Comparison of ENCODE assay signal across 8 cellular contexts in the genomic region with DNA sequence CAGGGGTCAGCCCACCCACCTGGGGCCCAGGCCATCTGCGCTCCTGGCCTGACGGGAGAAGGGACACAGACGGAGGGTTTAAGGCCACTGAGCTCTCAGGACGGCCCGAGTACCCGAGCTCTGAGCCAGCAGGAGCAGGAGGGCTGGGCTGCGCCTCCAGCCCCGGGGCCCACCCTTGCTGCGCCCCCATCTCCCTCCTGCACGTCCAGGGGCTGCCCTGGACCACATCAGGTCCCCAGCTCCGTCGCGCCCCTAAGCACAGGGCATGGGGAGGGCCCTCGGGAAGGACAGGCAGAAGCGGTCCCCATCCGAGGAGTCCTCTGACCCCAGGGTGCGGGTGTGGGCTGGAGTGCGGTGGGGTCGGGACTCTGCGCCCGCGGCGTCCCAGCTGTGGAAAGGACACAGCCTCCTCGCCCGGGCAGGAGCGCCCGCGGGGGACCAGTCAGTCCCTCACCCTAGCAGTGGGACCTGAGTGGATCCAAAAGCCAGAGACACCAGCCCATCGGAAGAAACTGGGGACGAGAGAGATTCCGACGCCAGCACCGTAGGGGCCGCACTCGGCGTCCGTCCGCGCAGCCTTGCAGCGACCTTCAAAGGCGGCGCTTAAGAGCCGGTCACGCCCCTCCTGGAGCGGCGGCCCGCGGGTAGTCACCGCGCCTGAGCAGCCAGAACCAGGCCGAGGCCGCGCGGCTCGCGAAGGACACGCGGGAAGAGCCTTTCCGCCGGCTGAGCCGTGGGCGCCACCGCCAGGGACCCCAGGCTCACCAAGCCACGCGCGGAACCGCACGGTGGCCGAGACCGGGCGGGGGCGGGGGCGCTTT. TPM values are rescaled to one million over a fixed set of nuclear protein-coding genes. Genes with fewer than 3 reads are reported as not detected.
DNase-seq lines count a peak whose midpoint lies in the region; ATAC-seq and TF ChIP-seq lines count a peak whose summit lies in the region.

No MANE protein-coding gene starts in this region.

- H3K4me3 Mint-ChIP-seq in activated naive CD8-positive, alpha-beta T cell treated with anti-CD3 and anti-CD28 coated beads, Interleukin-2, amount 50 U/mL, for 24 hours = no peak overlapping the region

- peaks cover 6% of the 10 kb centered on the region for H3K4me1 Mint-ChIP-seq in activated naive CD8-positive, alpha-beta T cell treated with anti-CD3 and anti-CD28 coated beads, Interleukin-2, amount 50 U/mL, for 24 hours

- no peak overlapping the region for H3K27ac Mint-ChIP-seq in activated naive CD8-positive, alpha-beta T cell treated with anti-CD3 and anti-CD28 coated beads, Interleukin-2, amount 50 U/mL, for 24 hours

- peaks cover 30 to 47% (median 38%) of the 10 kb centered on the region in 11 experiments for H3K27me3 ChIP-seq in BLaER1 treated with 17β-estradiol and CSF1 and Interleukin-3, amounts not matched to agents 10 nM and 100 nM
- peaks cover 8% of the 10 kb centered on the region for H3K27me3 ChIP-seq in hepatocyte

- no peaks in the 10 kb centered on the region for H3K9me3 Mint-ChIP-seq in activated naive CD8-positive, alpha-beta T cell treated with anti-CD3 and anti-CD28 coated beads, Interleukin-2, amount 50 U/mL, for 24 hours

- peak overlapping the region; percentile 34 to 61 (median 52); a peak in 19 of 20 replicates for H3K4me3 ChIP-seq in BLaER1 treated with 17β-estradiol and CSF1 and Interleukin-3, amounts not matched to agents 10 nM and 100 nM
- no peak overlapping the region for H3K4me3 ChIP-seq in hepatocyte

- ATAC-seq in HG03175 (IDR thresholded peaks at IDR 0.05; ENCODE audit: unreplicated experiment) = peak; percentile 54
- ATAC-seq in activated naive CD8-positive, alpha-beta T cell treated with anti-CD3 and anti-CD28 coated beads, Interleukin-2, amount 50 U/mL, for 24 hours = peak; percentile 86

- peaks cover 0 to 8% (median 0%) of the 10 kb centered on the region in 11 experiments; a peak in 4 of 22 replicates for H4K20me1 ChIP-seq in BLaER1 treated with 17β-estradiol and CSF1 and Interleukin-3, amounts not matched to agents 10 nM and 100 nM
- H4K20me1 ChIP-seq in hepatocyte (ENCODE audit: insufficient read depth, poor library complexity, severe bottlenecking) = no peaks in the 10 kb centered on the region

- H3K79me2 ChIP-seq in hepatocyte = no peaks in the 10 kb centered on the region

- H2AFZ ChIP-seq in hepatocyte = peak overlapping the region; percentile 80

- no peaks in the 10 kb centered on the region for H3K36me3 ChIP-seq in BLaER1 treated with 17β-estradiol and CSF1 and Interleukin-3, amounts not matched to agents 10 nM and 100 nM
- H3K36me3 ChIP-seq in hepatocyte (replicated peaks; ENCODE audit: insufficient read depth, low read depth) = no peaks in the 10 kb centered on the region

- peak overlapping the region; percentile 43 to 67 (median 58); a peak in 21 of 22 replicates for H3K9ac ChIP-seq in BLaER1 treated with 17β-estradiol and CSF1 and Interleukin-3, amounts not matched to agents 10 nM and 100 nM

- H3K27ac ChIP-seq in BLaER1 treated with 17β-estradiol and CSF1 and Interleukin-3, amounts not matched to agents 10 nM and 100 nM = peak overlapping the region in 2 of 11 experiments; percentile 13 to 33; a peak in 2 of 22 replicates
- no peak overlapping the region for H3K27ac ChIP-seq in hepatocyte

- no peaks in the 10 kb centered on the region for H3K9me2 ChIP-seq in hepatocyte (replicated peaks; ENCODE audit: insufficient read depth)

- H3K36me3 Mint-ChIP-seq in activated naive CD8-positive, alpha-beta T cell treated with anti-CD3 and anti-CD28 coated beads, Interleukin-2, amount 50 U/mL, for 24 hours (ENCODE audit: low read depth) = no peaks in the 10 kb centered on the region

- 16% methylated on average over 62 of the region's 73 CpGs for WGBS in hepatocyte (ENCODE audit: low lambda C conversion rate, missing lambda C conversion rate)

- H3K4me1 ChIP-seq in BLaER1 treated with 17β-estradiol and CSF1 and Interleukin-3, amounts not matched to agents 10 nM and 100 nM = peaks cover 12 to 23% (median 17%) of the 10 kb centered on the region in 10 experiments; a peak in 19 of 20 replicates
- peaks cover 3% of the 10 kb centered on the region for H3K4me1 ChIP-seq in hepatocyte (ENCODE audit: insufficient read depth)

- H3K27me3 Mint-ChIP-seq in activated naive CD8-positive, alpha-beta T cell treated with anti-CD3 and anti-CD28 coated beads, Interleukin-2, amount 50 U/mL, for 24 hours = peaks cover 14% of the 10 kb centered on the region

- no peaks in the 10 kb centered on the region for H3K9me3 ChIP-seq in BLaER1 treated with 17β-estradiol and CSF1 and Interleukin-3, amounts not matched to agents 10 nM and 100 nM (replicated peaks in 1 of 11)
- H3K9me3 ChIP-seq in hepatocyte (ENCODE audit: low read depth) = no peaks in the 10 kb centered on the region

- TF ChIP-seq CTCF in hepatocyte (IDR thresholded peaks at IDR 0.05; ENCODE audit: poor library complexity) = no peak

- peak overlapping the region; percentile 58 to 93 (median 84) for H3K4me2 ChIP-seq in BLaER1 treated with 17β-estradiol and CSF1 and Interleukin-3, amounts not matched to agents 10 nM and 100 nM
- peak overlapping the region; percentile 86 for H3K4me2 ChIP-seq in hepatocyte

- DNase-seq in activated naive CD8-positive, alpha-beta T cell treated with anti-CD3 and anti-CD28 coated beads, Interleukin-2, amount 50 U/mL, for 24 hours = peak; percentile 55
- DNase-seq in hepatocyte (ENCODE audit: low spot score) (peak; percentile 79), retina (peak; percentile 90), inferior parietal cortex (ENCODE audit: extremely low spot score) (no peak), COLO829 (ENCODE audit: low spot score) (no peak), cortex of kidney (lab: John Stamatoyannopoulos, UW) (no peak)

RNA-seq across cellular contexts. Expression of gene CAMK2B, which starts 15.9 kb away (rescaled TPM):
- 0.37 TPM in 1 of 2 replicates, not detected in the other for total RNA-seq in hepatocyte
- polyA plus RNA-seq in hepatocyte = 1.7 TPM in 1 of 2 replicates, not detected in the other

Comparison
In these comparisons a context has a peak if more than half of its experiments do, and no peak if none do; other contexts are left out.
1. DNase-seq: peak in activated naive CD8-positive, alpha-beta T cell treated with anti-CD3 and anti-CD28 coated beads, Interleukin-2, amount 50 U/mL, for 24 hours (single experiment), hepatocyte (single experiment) and retina (single experiment); none in inferior parietal cortex (single experiment), COLO829 (single experiment) and cortex of kidney (single experiment).